In the genomic region with DNA sequence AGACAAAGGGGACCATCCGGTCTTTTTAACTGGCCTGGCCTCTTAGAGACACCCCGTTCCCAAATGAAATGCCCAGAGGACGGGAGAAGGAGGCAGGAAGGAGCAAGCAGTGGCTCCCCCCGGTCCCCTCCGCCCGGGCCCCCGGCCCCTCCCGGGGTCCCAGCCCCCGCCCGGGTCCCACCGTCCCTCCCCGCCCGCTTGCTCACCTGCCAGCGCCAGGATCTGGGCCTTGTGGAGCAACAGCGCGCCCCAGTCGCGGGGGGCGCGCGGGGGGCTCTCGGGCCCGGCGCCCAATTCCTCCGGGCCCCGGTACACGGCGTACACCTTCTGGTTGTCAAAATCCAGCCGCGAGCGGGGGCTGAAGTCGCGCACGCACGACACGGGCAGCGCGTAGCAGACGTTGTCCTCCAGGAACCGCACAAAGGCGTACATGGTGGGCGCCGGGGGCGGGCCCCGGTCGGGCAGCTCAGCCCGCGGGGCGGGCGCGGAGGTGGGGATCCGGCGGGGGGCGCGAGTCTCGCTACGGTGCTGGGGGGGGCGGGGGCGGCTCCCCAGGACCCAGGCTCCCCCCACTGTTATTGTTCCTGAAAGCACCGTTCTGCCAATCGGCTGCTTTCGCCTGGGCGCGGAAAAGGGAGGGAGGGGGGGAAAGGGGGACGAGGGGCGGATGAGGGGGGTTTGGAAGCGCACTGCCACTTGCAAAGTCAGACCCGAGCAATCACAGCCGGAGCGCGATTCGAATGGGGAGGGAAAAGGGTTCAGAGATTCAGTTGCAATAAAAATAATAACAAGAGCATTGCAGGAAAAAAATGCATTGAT, we compare ENCODE assay signal across 8 cellular contexts. TPM values are rescaled to one million over a fixed set of nuclear protein-coding genes. Genes with fewer than 3 reads are reported as not detected.
DNase-seq lines count a peak whose midpoint lies in the region; ATAC-seq and TF ChIP-seq lines count a peak whose summit lies in the region.

BEND5 (minus strand) TSS at position 492 of the 819 bp plus-strand sequence; CDS start at position 432, 60 bp downstream.

- no peaks in the 10 kb centered on the region for H3K27me3 ChIP-seq in suprapubic skin

- H3K27ac Mint-ChIP-seq in activated T-cell treated with anti-CD3 and anti-CD28 coated beads, Interleukin-2, amount 50 U/mL, for 72 hours = peak within 1 kb of the TSS; percentile 86

- no peak for TF ChIP-seq POLR2A in suprapubic skin (IDR thresholded peaks at IDR 0.05)

- H3K9me3 Mint-ChIP-seq in activated T-cell treated with anti-CD3 and anti-CD28 coated beads, Interleukin-2, amount 50 U/mL, for 72 hours = no peaks in the 10 kb centered on the region

- ATAC-seq in activated T-cell treated with anti-CD3 and anti-CD28 coated beads, Interleukin-2, amount 50 U/mL, for 72 hours (replicated peaks in 1 of 2) = peak; percentile 76 to 81

- H3K4me3 Mint-ChIP-seq in activated T-cell treated with anti-CD3 and anti-CD28 coated beads, Interleukin-2, amount 50 U/mL, for 72 hours = peak within 1 kb of the TSS; percentile 91 to 95

- no peaks in the 10 kb centered on the region for H3K36me3 ChIP-seq in suprapubic skin

- peaks cover 21% of the 10 kb centered on the region for H3K4me1 ChIP-seq in suprapubic skin

- no peak for TF ChIP-seq EP300 in suprapubic skin (IDR thresholded peaks at IDR 0.05)

- 1% methylated on average over 46 of the region's 72 CpGs for WGBS in suprapubic skin

- H3K27ac ChIP-seq in suprapubic skin = peak within 1 kb of the TSS; percentile 77

- no peak for TF ChIP-seq CTCF in suprapubic skin (IDR thresholded peaks at IDR 0.05)

- DNase-seq in SHP77 (lab: John Stamatoyannopoulos, UW) = peak; percentile 46 to 61
- no peak for DNase-seq in SHP77 treated with DMSO at 0.1 percent for 48 hours (lab: John Stamatoyannopoulos, UW)
- peak; percentile 38 to 78 for DNase-seq in NCI-H526 (lab: John Stamatoyannopoulos, UW)
- peak; percentile 59 to 62 for DNase-seq in activated T-cell treated with anti-CD3 and anti-CD28 coated beads, Interleukin-2, amount 50 U/mL, for 72 hours
- DNase-seq in globus pallidus (ENCODE audit: low spot score) = peak; percentile 85
- peak in 55 of 56 donors; percentile 22 to 88 (median 67) for DNase-seq in nucleus accumbens (lab: John Stamatoyannopoulos, UW)
- peak; percentile 69 to 87 for DNase-seq in suprapubic skin (ENCODE audit: low spot score in 2 of 2)
- DNase-seq in SIG-M5 treated with dmso at 0.1 percent for 504 hours (lab: John Stamatoyannopoulos, UW; ENCODE audit: unreplicated experiment) = no peak

- H3K36me3 Mint-ChIP-seq in activated T-cell treated with anti-CD3 and anti-CD28 coated beads, Interleukin-2, amount 50 U/mL, for 72 hours (ENCODE audit: insufficient read depth in 2 of 2) = peaks cover 6 to 8% of the 10 kb centered on the region in 2 donors

- peak within 1 kb of the TSS; percentile 80 for H3K4me3 ChIP-seq in suprapubic skin

- H3K27me3 Mint-ChIP-seq in activated T-cell treated with anti-CD3 and anti-CD28 coated beads, Interleukin-2, amount 50 U/mL, for 72 hours (ENCODE audit: low read depth) = peaks cover 7% of the 10 kb centered on the region

- H3K9me3 ChIP-seq in suprapubic skin = no peaks in the 10 kb centered on the region

- H3K4me1 Mint-ChIP-seq in activated T-cell treated with anti-CD3 and anti-CD28 coated beads, Interleukin-2, amount 50 U/mL, for 72 hours (ENCODE audit: low read depth) = peaks cover 34% of the 10 kb centered on the region

RNA-seq across cellular contexts. Expression of gene BEND5, which starts in this region (rescaled TPM):
- total RNA-seq in activated T-cell treated with anti-CD3 and anti-CD28 coated beads, Interleukin-2, amount 50 U/mL, for 72 hours = 1 to 10 TPM; 5.9 to 6.4 TPM
- total RNA-seq in suprapubic skin = 1 to 10 TPM in 1 of 4 donors, under 1 TPM in 3; 0.64 to 1.4 (median 0.85) TPM

Comparison
In these comparisons a context has a peak if more than half of its experiments do, and no peak if none do; other contexts are left out.
1. DNase-seq: peak in SHP77 (2 of 2), NCI-H526 (2 of 2), activated T-cell treated with anti-CD3 and anti-CD28 coated beads, Interleukin-2, amount 50 U/mL, for 72 hours (2 of 2), globus pallidus (single experiment), nucleus accumbens (55 of 56) and suprapubic skin (2 of 2); none in SHP77 treated with DMSO at 0.1 percent for 48 hours (single experiment) and SIG-M5 treated with dmso at 0.1 percent for 504 hours (single experiment).